Comparison of ENCODE assay signal across 8 cellular contexts in genomic region chr15:70505411-70505919, GRCh38.
A peak's percentile ranks its signal among the peaks of the same experiment; 100 is the strongest.
DNase-seq lines count a peak whose midpoint lies in the region; ATAC-seq, FAIRE-seq and TF ChIP-seq lines count a peak whose summit lies in the region.

No MANE protein-coding gene starts in this region.

- peak overlapping the region; percentile 24 for H3K4me3 Mint-ChIP-seq in Calu3 (ENCODE audit: low read depth, unreplicated experiment)
- H3K4me3 Mint-ChIP-seq in activated CD8-positive, alpha-beta T cell treated with anti-CD3 and anti-CD28 coated beads for 36 hours = no peak overlapping the region

- peak; percentile 68 for DNase-seq in Calu3
- no peak for DNase-seq in Karpas-422
- peak; percentile 57 for DNase-seq in activated CD8-positive, alpha-beta T cell treated with anti-CD3 and anti-CD28 coated beads for 36 hours
- DNase-seq in mucosa of descending colon = no peak
- no peak for DNase-seq in left ventricle myocardium inferior
- DNase-seq in frontal cortex (ENCODE audit: low spot score in 2 of 2) = no peak

- no peak for FAIRE-seq in frontal cortex (lab: Jason Lieb, UNC)

- H3K36me3 Mint-ChIP-seq in Calu3 (ENCODE audit: insufficient read depth, unreplicated experiment) = peaks cover 33% of the 10 kb centered on the region
- H3K36me3 Mint-ChIP-seq in activated CD8-positive, alpha-beta T cell treated with anti-CD3 and anti-CD28 coated beads for 36 hours (ENCODE audit: low read depth) = peaks cover 5% of the 10 kb centered on the region

- intact Hi-C loops in Calu3 (cut with micrococcal nuclease; ENCODE audit: unreplicated experiment) (loop anchor here (1.0 kb wide), 1 partner anchor 10 kb away; no protein-coding TSS in a partner anchor), mucosa of descending colon (cut with DNase I, micrococcal nuclease) (no loop called here), left ventricle myocardium inferior (cut with micrococcal nuclease) (no loop called here)
- intact Hi-C loops in activated CD8-positive, alpha-beta T cell treated with anti-CD3 and anti-CD28 coated beads for 36 hours (cut with micrococcal nuclease) = no loop called here

- H3K4me3 ChIP-seq in Karpas-422 (ENCODE audit: low read length) = peak overlapping the region; percentile 56
- H3K4me3 ChIP-seq in mucosa of descending colon = no peak overlapping the region
- H3K4me3 ChIP-seq in left ventricle myocardium inferior = no peak overlapping the region

- H3K27me3 Mint-ChIP-seq in Calu3 (ENCODE audit: unreplicated experiment) = no peaks in the 10 kb centered on the region
- no peaks in the 10 kb centered on the region for H3K27me3 Mint-ChIP-seq in activated CD8-positive, alpha-beta T cell treated with anti-CD3 and anti-CD28 coated beads for 36 hours

- H4K20me1 ChIP-seq in Karpas-422 (ENCODE audit: insufficient read depth, low read depth, low read length) = no peaks in the 10 kb centered on the region

- BruUV-seq in Calu3 (replicated peaks; lab: Mats Ljungman, UMichigan) = no TSS peak

- peak overlapping the region; percentile 70 for H3K9ac ChIP-seq in Karpas-422 (ENCODE audit: low read length)

- POLR2A ChIA-PET in activated CD8-positive, alpha-beta T cell treated with anti-CD3 and anti-CD28 coated beads for 36 hours (lab: Charles Lee) = interaction anchor here (0.6 to 2.8 kb wide), 12 partner anchors 9 to 1751 kb away, joined by 3 to 8 read pairs (median 4); no protein-coding TSS in a partner anchor

- H3K36me3 ChIP-seq in Karpas-422 (ENCODE audit: insufficient read depth, low read length) (no peaks in the 10 kb centered on the region; the same call in 1 of the 2 replicates), mucosa of descending colon (ENCODE audit: low read depth) (no peaks in the 10 kb centered on the region), left ventricle myocardium inferior (no peaks in the 10 kb centered on the region)

- H3K27me3 ChIP-seq in Karpas-422 (ENCODE audit: low read length) (no peaks in the 10 kb centered on the region; the same call in 1 of the 2 replicates), left ventricle myocardium inferior (ENCODE audit: low read depth) (no peaks in the 10 kb centered on the region)

- peak overlapping the region; percentile 87 for H3K27ac Mint-ChIP-seq in Calu3 (ENCODE audit: unreplicated experiment)
- peak overlapping the region; percentile 20 for H3K27ac Mint-ChIP-seq in activated CD8-positive, alpha-beta T cell treated with anti-CD3 and anti-CD28 coated beads for 36 hours

- no peaks in the 10 kb centered on the region for H3K79me2 ChIP-seq in Karpas-422 (ENCODE audit: low read length)

- no peak overlapping the region for H2AFZ ChIP-seq in Karpas-422 (ENCODE audit: low read length)

- H3K9me3 ChIP-seq in Karpas-422 (ENCODE audit: low read length) (peaks cover 12% of the 10 kb centered on the region), mucosa of descending colon (peaks cover 9% of the 10 kb centered on the region), left ventricle myocardium inferior (replicated peaks) (peaks cover 20% of the 10 kb centered on the region)

- peak overlapping the region; percentile 81 for H3K4me2 ChIP-seq in Karpas-422 (ENCODE audit: low read depth, low read length, poor library complexity, severe bottlenecking)

- ATAC-seq in activated CD8-positive, alpha-beta T cell treated with anti-CD3 and anti-CD28 coated beads for 36 hours = peak; percentile 28
- ATAC-seq in mucosa of descending colon = peak; percentile 20
- no peak for ATAC-seq in GM18511 (IDR thresholded peaks at IDR 0.05; ENCODE audit: unreplicated experiment)
- ATAC-seq in HG03025 (IDR thresholded peaks at IDR 0.05; ENCODE audit: low FRiP score, unreplicated experiment) = no peak

- peaks cover 66% of the 10 kb centered on the region for H3K4me1 ChIP-seq in Karpas-422 (ENCODE audit: low read length)
- peaks cover 12% of the 10 kb centered on the region for H3K4me1 ChIP-seq in mucosa of descending colon (ENCODE audit: low read depth)
- peaks cover 30% of the 10 kb centered on the region for H3K4me1 ChIP-seq in left ventricle myocardium inferior

- CTCF ChIA-PET in Calu3 (lab: Charles Lee) = interaction anchor here (0.7 to 3.2 kb wide), 13 partner anchors 10 to 131 kb away, joined by 3 to 23 read pairs (median 4); no protein-coding TSS in a partner anchor
- CTCF ChIA-PET in activated CD8-positive, alpha-beta T cell treated with anti-CD3 and anti-CD28 coated beads for 36 hours (lab: Charles Lee) = interaction anchor here (0.8 to 4.5 kb wide), 12 partner anchors 7 to 265 kb away, joined by 3 to 20 read pairs (median 6); no protein-coding TSS in a partner anchor

- no peaks in the 10 kb centered on the region for H3K9me2 ChIP-seq in Karpas-422 (replicated peaks; ENCODE audit: insufficient read depth, low read length)

- peak overlapping the region; percentile 93 for H3K27ac ChIP-seq in Karpas-422 (ENCODE audit: low read length)
- no peak overlapping the region for H3K27ac ChIP-seq in left ventricle myocardium inferior (replicated peaks)

- H3K4me1 Mint-ChIP-seq in Calu3 (ENCODE audit: low read depth, unreplicated experiment) = peaks cover 85% of the 10 kb centered on the region
- peaks cover 76% of the 10 kb centered on the region for H3K4me1 Mint-ChIP-seq in activated CD8-positive, alpha-beta T cell treated with anti-CD3 and anti-CD28 coated beads for 36 hours (ENCODE audit: low read depth)

- TF ChIP-seq CTCF in Calu3 (IDR thresholded peaks at IDR 0.05; ENCODE audit: unreplicated experiment) (no peak), mucosa of descending colon (IDR thresholded peaks at IDR 0.05) (no peak), left ventricle myocardium inferior (IDR thresholded peaks at IDR 0.05; ENCODE audit: borderline replicate concordance) (no peak)
- TF ChIP-seq CTCF in activated CD8-positive, alpha-beta T cell treated with anti-CD3 and anti-CD28 coated beads for 36 hours (IDR thresholded peaks at IDR 0.05) = no peak

- H3K9me3 Mint-ChIP-seq in Calu3 (ENCODE audit: low read depth, unreplicated experiment) = no peaks in the 10 kb centered on the region
- peaks cover 16% of the 10 kb centered on the region for H3K9me3 Mint-ChIP-seq in activated CD8-positive, alpha-beta T cell treated with anti-CD3 and anti-CD28 coated beads for 36 hours

Comparison
In these comparisons a context has a peak if more than half of its experiments do, and no peak if none do; other contexts are left out.
1. DNase-seq: peak in Calu3 (single experiment) and activated CD8-positive, alpha-beta T cell treated with anti-CD3 and anti-CD28 coated beads for 36 hours (single experiment); none in Karpas-422 (single experiment), mucosa of descending colon (0 of 3), left ventricle myocardium inferior (single experiment) and frontal cortex (0 of 2).
2. ATAC-seq: peak in activated CD8-positive, alpha-beta T cell treated with anti-CD3 and anti-CD28 coated beads for 36 hours (single experiment) and mucosa of descending colon (single experiment); none in GM18511 (single experiment) and HG03025 (single experiment).